In the genomic region with DNA sequence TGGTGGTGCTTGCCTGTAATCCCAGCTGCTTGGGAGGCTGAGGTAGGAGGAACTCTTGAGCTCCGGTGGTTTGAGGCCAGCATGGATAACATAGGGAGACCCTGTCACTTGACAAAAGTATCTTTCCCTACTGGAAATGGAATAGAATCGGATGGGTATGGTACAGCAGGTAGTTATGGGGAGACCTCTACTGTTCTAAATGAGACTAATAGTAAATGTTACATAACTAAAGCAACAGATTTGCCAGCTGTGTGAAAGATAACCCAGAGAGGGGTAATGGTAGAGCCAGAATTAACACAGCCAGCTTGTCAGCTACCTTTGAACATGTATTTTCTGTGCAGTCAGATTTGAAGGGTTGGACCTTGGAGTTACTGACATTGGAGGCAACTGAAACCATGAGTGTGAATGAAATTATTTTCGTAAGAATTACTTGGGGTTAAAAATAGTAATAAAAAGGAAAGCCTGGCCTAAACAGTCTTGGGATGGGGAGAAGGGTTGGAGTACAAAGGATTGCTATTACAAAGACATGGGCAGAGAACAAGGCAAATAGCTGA, we compare ENCODE assay signal across 13 cellular contexts. TPM values are rescaled to one million over a fixed set of nuclear protein-coding genes. Genes with fewer than 3 reads are reported as not detected.
A peak's percentile ranks its signal among the peaks of the same experiment; 100 is the strongest.
DNase-seq lines count a peak whose midpoint lies in the region; ATAC-seq and TF ChIP-seq lines count a peak whose summit lies in the region.
"Had no signal": no experiment of that assay in that cellular context is flagged by ENCODE, and none has a peak within 500 bp of the region (broad histone marks: within the 10 kb centered on the region; RNA-seq: fewer than 3 reads in every experiment).

No MANE protein-coding gene starts in this region.

- H3K9me3 ChIP-seq in CD4-positive, alpha-beta T cell (ENCODE audit: control insufficient read depth, low read length) = no peaks in the 10 kb centered on the region
- H3K9me3 ChIP-seq: suprapubic skin had no signal

- CTCF ChIA-PET in CD4-positive, alpha-beta T cell (lab: Charles Lee) = interaction anchor here (1.2 kb wide), 1 partner anchor 19 kb away, joined by 3 read pairs; no protein-coding TSS in a partner anchor

- no peak overlapping the region for H3K27ac ChIP-seq in CD4-positive, alpha-beta T cell (ENCODE audit: low read depth, low read length)
- H3K27ac ChIP-seq: neural progenitor cell, suprapubic skin had no signal

- POLR2A ChIA-PET in CD4-positive, alpha-beta T cell (lab: Charles Lee) = interaction anchor here (0.9 to 1.8 kb wide), 3 partner anchors 13 to 55 kb away, joined by 3 to 6 read pairs (median 3); a partner anchor contains a TSS

- H3K36me3 Mint-ChIP-seq in CD4-positive, alpha-beta T cell (ENCODE audit: low read depth) = peaks cover 37% of the 10 kb centered on the region
- peaks cover 6% of the 10 kb centered on the region for H3K36me3 Mint-ChIP-seq in activated naive CD8-positive, alpha-beta T cell
- no peaks in the 10 kb centered on the region for H3K36me3 Mint-ChIP-seq in memory B cell

- no peak for TF ChIP-seq EP300 in Ishikawa (IDR thresholded peaks at IDR 0.05; ENCODE audit: borderline replicate concordance)

- no peak overlapping the region for H3K4me3 Mint-ChIP-seq in CD4-positive, alpha-beta T cell
- H3K4me3 Mint-ChIP-seq in activated naive CD8-positive, alpha-beta T cell = no peak overlapping the region
- H3K4me3 Mint-ChIP-seq in memory B cell = no peak overlapping the region
- H3K4me3 Mint-ChIP-seq: neural progenitor cell had no signal

- TF ChIP-seq CTCF in CD4-positive, alpha-beta T cell (IDR thresholded peaks at IDR 0.05) = no peak

- H3K27me3 ChIP-seq in CD4-positive, alpha-beta T cell (ENCODE audit: control insufficient read depth, insufficient read depth, low read length) = no peaks in the 10 kb centered on the region
- H3K27me3 ChIP-seq: neural progenitor cell, suprapubic skin had no signal

- no peaks in the 10 kb centered on the region for H3K27me3 Mint-ChIP-seq in CD4-positive, alpha-beta T cell
- no peaks in the 10 kb centered on the region for H3K27me3 Mint-ChIP-seq in activated naive CD8-positive, alpha-beta T cell
- no peaks in the 10 kb centered on the region for H3K27me3 Mint-ChIP-seq in memory B cell

- 0 out of 2 replicates have a peak, but pooled peaks have one; percentile 8 for TF ChIP-seq RAD21 in Ishikawa (IDR thresholded peaks at IDR 0.05; ENCODE audit: low read depth)

- peaks cover 34% of the 10 kb centered on the region for H3K4me1 Mint-ChIP-seq in CD4-positive, alpha-beta T cell (ENCODE audit: low read depth)
- peaks cover 47% of the 10 kb centered on the region for H3K4me1 Mint-ChIP-seq in activated naive CD8-positive, alpha-beta T cell (ENCODE audit: low read depth)
- peaks cover 7% of the 10 kb centered on the region for H3K4me1 Mint-ChIP-seq in memory B cell
- H3K4me1 Mint-ChIP-seq: neural progenitor cell had no signal

- no peak for DNase-seq in CD4-positive, alpha-beta T cell
- no peak for DNase-seq in memory B cell (ENCODE audit: low spot score in 2 of 2)
- DNase-seq in amygdala (lab: John Stamatoyannopoulos, UW) = no peak
- DNase-seq: activated CD4-positive, alpha-beta T cell treated with anti-CD3 and anti-CD28 coated beads, Interleukin-2, amount 50 U/mL, for 1 hour; anterior cingulate cortex; DMS79 treated with DMSO at 0.1 percent for 48 hours had no signal

- peak; percentile 27 for ATAC-seq in CD4-positive, alpha-beta T cell (ENCODE audit: poor library complexity)
- ATAC-seq in memory B cell (ENCODE audit: low read depth) = no peak
- ATAC-seq in HG03175 (IDR thresholded peaks at IDR 0.05; ENCODE audit: unreplicated experiment) = no peak
- ATAC-seq in HG02610 (IDR thresholded peaks at IDR 0.05; ENCODE audit: unreplicated experiment) = no peak
- no peak for ATAC-seq in GM18861 (IDR thresholded peaks at IDR 0.05; ENCODE audit: unreplicated experiment)

- H3K27ac Mint-ChIP-seq in CD4-positive, alpha-beta T cell = peak overlapping the region; percentile 72
- peak overlapping the region; percentile 47 for H3K27ac Mint-ChIP-seq in activated naive CD8-positive, alpha-beta T cell
- peak overlapping the region; percentile 80 for H3K27ac Mint-ChIP-seq in memory B cell
- H3K27ac Mint-ChIP-seq: neural progenitor cell had no signal

- intact Hi-C loops in CD4-positive, alpha-beta T cell (cut with DNase I, micrococcal nuclease) = no loop called here

- no peaks in the 10 kb centered on the region for H3K9me3 Mint-ChIP-seq in CD4-positive, alpha-beta T cell
- H3K9me3 Mint-ChIP-seq in activated naive CD8-positive, alpha-beta T cell (ENCODE audit: low read depth) = no peaks in the 10 kb centered on the region
- no peaks in the 10 kb centered on the region for H3K9me3 Mint-ChIP-seq in memory B cell
- H3K9me3 Mint-ChIP-seq: neural progenitor cell had no signal

TF ChIP-seq in Ishikawa, 13 proteins besides CTCF, POLR2A, EP300 and RAD21:
- TF ChIP-seq EGR1 (IDR thresholded peaks at IDR 0.05) = no peak
- TF ChIP-seq, protein P1, sequence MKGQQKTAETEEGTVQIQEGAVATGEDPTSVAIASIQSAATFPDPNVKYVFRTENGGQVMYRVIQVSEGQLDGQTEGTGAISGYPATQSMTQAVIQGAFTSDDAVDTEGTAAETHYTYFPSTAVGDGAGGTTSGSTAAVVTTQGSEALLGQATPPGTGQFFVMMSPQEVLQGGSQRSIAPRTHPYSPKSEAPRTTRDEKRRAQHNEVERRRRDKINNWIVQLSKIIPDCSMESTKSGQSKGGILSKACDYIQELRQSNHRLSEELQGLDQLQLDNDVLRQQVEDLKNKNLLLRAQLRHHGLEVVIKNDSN (IDR thresholded peaks at IDR 0.05) = no peak
- TF ChIP-seq, protein P2, sequence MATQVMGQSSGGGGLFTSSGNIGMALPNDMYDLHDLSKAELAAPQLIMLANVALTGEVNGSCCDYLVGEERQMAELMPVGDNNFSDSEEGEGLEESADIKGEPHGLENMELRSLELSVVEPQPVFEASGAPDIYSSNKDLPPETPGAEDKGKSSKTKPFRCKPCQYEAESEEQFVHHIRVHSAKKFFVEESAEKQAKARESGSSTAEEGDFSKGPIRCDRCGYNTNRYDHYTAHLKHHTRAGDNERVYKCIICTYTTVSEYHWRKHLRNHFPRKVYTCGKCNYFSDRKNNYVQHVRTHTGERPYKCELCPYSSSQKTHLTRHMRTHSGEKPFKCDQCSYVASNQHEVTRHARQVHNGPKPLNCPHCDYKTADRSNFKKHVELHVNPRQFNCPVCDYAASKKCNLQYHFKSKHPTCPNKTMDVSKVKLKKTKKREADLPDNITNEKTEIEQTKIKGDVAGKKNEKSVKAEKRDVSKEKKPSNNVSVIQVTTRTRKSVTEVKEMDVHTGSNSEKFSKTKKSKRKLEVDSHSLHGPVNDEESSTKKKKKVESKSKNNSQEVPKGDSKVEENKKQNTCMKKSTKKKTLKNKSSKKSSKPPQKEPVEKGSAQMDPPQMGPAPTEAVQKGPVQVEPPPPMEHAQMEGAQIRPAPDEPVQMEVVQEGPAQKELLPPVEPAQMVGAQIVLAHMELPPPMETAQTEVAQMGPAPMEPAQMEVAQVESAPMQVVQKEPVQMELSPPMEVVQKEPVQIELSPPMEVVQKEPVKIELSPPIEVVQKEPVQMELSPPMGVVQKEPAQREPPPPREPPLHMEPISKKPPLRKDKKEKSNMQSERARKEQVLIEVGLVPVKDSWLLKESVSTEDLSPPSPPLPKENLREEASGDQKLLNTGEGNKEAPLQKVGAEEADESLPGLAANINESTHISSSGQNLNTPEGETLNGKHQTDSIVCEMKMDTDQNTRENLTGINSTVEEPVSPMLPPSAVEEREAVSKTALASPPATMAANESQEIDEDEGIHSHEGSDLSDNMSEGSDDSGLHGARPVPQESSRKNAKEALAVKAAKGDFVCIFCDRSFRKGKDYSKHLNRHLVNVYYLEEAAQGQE (IDR thresholded peaks at IDR 0.05; ENCODE audit: low read depth) = no peak
- TF ChIP-seq, protein P3, sequence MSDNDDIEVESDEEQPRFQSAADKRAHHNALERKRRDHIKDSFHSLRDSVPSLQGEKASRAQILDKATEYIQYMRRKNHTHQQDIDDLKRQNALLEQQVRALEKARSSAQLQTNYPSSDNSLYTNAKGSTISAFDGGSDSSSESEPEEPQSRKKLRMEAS (IDR thresholded peaks at IDR 0.05) = no peak
- TF ChIP-seq NFIC (IDR thresholded peaks at IDR 0.05) = no peak
- no peak for TF ChIP-seq TEAD4 (IDR thresholded peaks at IDR 0.05)
- TF ChIP-seq YY1 (IDR thresholded peaks at IDR 0.05; ENCODE audit: low read depth) = no peak
- no peak for TF ChIP-seq ZBTB7A (IDR thresholded peaks at IDR 0.05; ENCODE audit: low read depth)

RNA-seq across cellular contexts. Expression of a gene that starts 21.7 kb away (rescaled TPM):
- 10 to 100 TPM; 37.2 to 38.7 TPM for total RNA-seq in CD4-positive, alpha-beta T cell

RNA-seq across cellular contexts. Expression of a gene that starts 54.4 kb away (rescaled TPM):
- total RNA-seq in CD4-positive, alpha-beta T cell = 100 to 1,000 TPM; 256 to 261 TPM
